ENCODE assay signal across 8 cellular contexts in the genomic region with DNA sequence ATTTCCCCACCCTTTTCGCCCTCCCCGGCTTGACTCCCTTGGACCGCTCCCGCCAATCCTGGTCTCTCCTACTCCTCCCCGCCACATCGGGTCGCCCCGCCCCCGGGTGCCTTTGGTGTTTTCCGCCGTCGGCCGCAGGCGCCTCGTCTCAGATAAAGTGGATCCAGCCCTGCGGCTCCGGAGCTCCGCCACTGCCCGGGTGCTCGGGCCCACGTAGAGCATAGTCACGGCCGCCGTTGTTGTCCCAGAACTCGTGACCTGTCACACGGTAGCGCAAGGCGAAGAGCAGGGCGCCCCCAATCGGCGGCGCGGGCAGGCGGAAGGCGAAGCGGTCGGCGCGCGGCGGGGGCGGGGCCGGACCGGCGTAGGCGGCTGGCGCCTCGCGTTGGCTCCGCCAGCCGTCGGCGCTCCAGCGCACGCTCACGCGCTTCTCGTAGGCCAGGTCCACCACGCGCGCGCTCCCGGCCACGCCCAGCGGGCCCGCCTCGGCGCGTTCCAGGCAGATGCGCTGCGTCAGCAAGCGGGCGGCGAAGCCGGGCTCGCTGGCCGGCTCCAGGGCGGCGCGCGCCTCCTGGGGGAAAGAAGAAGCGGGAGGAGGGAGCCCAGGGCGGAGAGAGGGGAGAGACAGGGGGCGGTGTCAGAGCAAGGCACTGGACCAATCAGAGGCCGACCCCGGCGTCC. TPM values are rescaled to one million over a fixed set of nuclear protein-coding genes. Genes with fewer than 3 reads are reported as not detected.
DNase-seq lines count a peak whose midpoint lies in the region; ATAC-seq, FAIRE-seq and TF ChIP-seq lines count a peak whose summit lies in the region.

No MANE protein-coding gene starts in this region.

- FAIRE-seq in RCC 7860 (lab: Jason Lieb, UNC) = no peak

- H3K4me1 Mint-ChIP-seq in GM23338 (peaks cover 13% of the 10 kb centered on the region), nephron (peaks cover 33% of the 10 kb centered on the region)
- peaks cover 10% of the 10 kb centered on the region for H3K4me1 Mint-ChIP-seq in activated T-helper 17 cell treated with anti-CD3 and anti-CD28 coated beads, Interleukin-2, amount 50 U/mL, for 72 hours

- H4K20me1 ChIP-seq in GM23338 (replicated peaks; ENCODE audit: insufficient read depth) = peaks cover 8% of the 10 kb centered on the region

- H3K36me3 Mint-ChIP-seq in GM23338 (ENCODE audit: low read depth) (no peaks in the 10 kb centered on the region), nephron (ENCODE audit: low read depth) (no peaks in the 10 kb centered on the region)
- H3K36me3 Mint-ChIP-seq in activated T-helper 17 cell treated with anti-CD3 and anti-CD28 coated beads, Interleukin-2, amount 50 U/mL, for 72 hours (ENCODE audit: low read depth) = peaks cover 60% of the 10 kb centered on the region

- peak overlapping the region; percentile 97 for H3K4me2 ChIP-seq in GM23338

- H3K4me1 ChIP-seq in GM23338 (ENCODE audit: insufficient read depth) = peaks cover 19% of the 10 kb centered on the region

- peak; percentile 71 to 75 for TF ChIP-seq CTCF in GM23338 (conservative IDR thresholded peaks at IDR 0.05; ENCODE audit: low read depth in 2 of 2)
- TF ChIP-seq CTCF in nephron (IDR thresholded peaks at IDR 0.05; ENCODE audit: unreplicated experiment in 3 of 3) = peak; percentile 79 to 85 (median 82)

- H3K27me3 Mint-ChIP-seq in GM23338 (ENCODE audit: insufficient read depth, low read depth, poor library complexity) (peaks cover 54% of the 10 kb centered on the region), nephron (ENCODE audit: low read depth) (no peaks in the 10 kb centered on the region)
- peaks cover 6% of the 10 kb centered on the region for H3K27me3 Mint-ChIP-seq in activated T-helper 17 cell treated with anti-CD3 and anti-CD28 coated beads, Interleukin-2, amount 50 U/mL, for 72 hours

- no peak overlapping the region for H2AFZ ChIP-seq in GM23338

- H3K9me3 Mint-ChIP-seq in GM23338 (no peaks in the 10 kb centered on the region; the same call in 2 of the 3 replicates), nephron (no peaks in the 10 kb centered on the region)
- H3K9me3 Mint-ChIP-seq in activated T-helper 17 cell treated with anti-CD3 and anti-CD28 coated beads, Interleukin-2, amount 50 U/mL, for 72 hours = no peaks in the 10 kb centered on the region

- ATAC-seq in GM23338 = peak; percentile 83
- peak; percentile 81 for ATAC-seq in activated T-helper 17 cell treated with anti-CD3 and anti-CD28 coated beads, Interleukin-2, amount 50 U/mL, for 72 hours (replicated peaks)
- ATAC-seq in stimulated activated naive CD8-positive, alpha-beta T cell treated with anti-CD3 and anti-CD28 coated beads, Interleukin-15, Interleukin-2, amounts not matched to agents 100 U/mL and 50 U/mL, for 24 hours = peak; percentile 88

- no peaks in the 10 kb centered on the region for H3K79me2 ChIP-seq in GM23338 (replicated peaks; ENCODE audit: insufficient read depth)

- H3K27ac Mint-ChIP-seq in GM23338 (peak overlapping the region; percentile 97), nephron (peak overlapping the region; percentile 98 to 100 (median 100))
- H3K27ac Mint-ChIP-seq in activated T-helper 17 cell treated with anti-CD3 and anti-CD28 coated beads, Interleukin-2, amount 50 U/mL, for 72 hours = peak overlapping the region; percentile 93

- H3F3A ChIP-seq in GM23338 (replicated peaks; ENCODE audit: low read depth) = peaks cover 6% of the 10 kb centered on the region; the same call in 1 of the 2 replicates

- H3K4me3 Mint-ChIP-seq in GM23338 (peak overlapping the region; percentile 94), nephron (peak overlapping the region; percentile 98 to 99 (median 98))
- H3K4me3 Mint-ChIP-seq in activated T-helper 17 cell treated with anti-CD3 and anti-CD28 coated beads, Interleukin-2, amount 50 U/mL, for 72 hours = peak overlapping the region; percentile 96

- DNase-seq in EL = peak; percentile 99
- peak; percentile 97 for DNase-seq in GM23338 (ENCODE audit: low spot score)
- peak; percentile 94 to 96 for DNase-seq in Kasumi-1 (lab: John Stamatoyannopoulos, UW)
- DNase-seq in RCC 7860 (ENCODE audit: low spot score) = peak; percentile 81
- peak; percentile 97 for DNase-seq in fibroblast of peridontal ligament (ENCODE audit: extremely low read depth)
- peak; percentile 98 for DNase-seq in stimulated activated naive CD8-positive, alpha-beta T cell treated with anti-CD3 and anti-CD28 coated beads, Interleukin-15, Interleukin-2, amounts not matched to agents 100 U/mL and 50 U/mL, for 24 hours

- no peaks in the 10 kb centered on the region for H3K9me2 ChIP-seq in GM23338 (ENCODE audit: insufficient read depth)

- H3K4me3 ChIP-seq in GM23338 = peak overlapping the region; percentile 90

- H3K36me3 ChIP-seq in GM23338 (ENCODE audit: insufficient read depth) = no peaks in the 10 kb centered on the region

- peaks cover 71% of the 10 kb centered on the region for H3K27me3 ChIP-seq in GM23338 (ENCODE audit: insufficient read depth)

- peak overlapping the region; percentile 92; the same call in 1 of the 2 replicates for H3K27ac ChIP-seq in GM23338 (ENCODE audit: low read depth)

TF ChIP-seq in GM23338, 12 proteins besides CTCF, POLR2A, EP300 and RAD21:
- TF ChIP-seq NANOG (IDR thresholded peaks at IDR 0.05; ENCODE audit: borderline replicate concordance) (no peak), CREB1 (CRISPR knock-in tag; IDR thresholded peaks at IDR 0.05; ENCODE audit: low read depth) (peak; percentile 77; the same call in 1 of the 2 replicates)
TF ChIP-seq in GM23338: peak in this region for 1.

RNA-seq across cellular contexts. Expression of gene PPP1R3E, which starts 1.2 kb away (rescaled TPM):
- 0.66 and 2.3 TPM in 2 replicates for total RNA-seq in GM23338 (2014; rRNA removed; shearing (Covaris generic))
- polyA plus RNA-seq in GM23338 (2016; fragmentation: Nextera tagmentation; extraction: Ambion mirVana) = 1.8 and 2.5 TPM in 2 replicates
- total RNA-seq in activated T-helper 17 cell treated with anti-CD3 and anti-CD28 coated beads, Interleukin-2, amount 50 U/mL, for 72 hours = 10 to 100 TPM; 21.1 to 68.8 TPM

RNA-seq across cellular contexts. Expression of gene BCL2L2, which starts 5.2 kb away (rescaled TPM):
- 11.0 and 12.3 TPM in 2 replicates for total RNA-seq in GM23338 (2014; rRNA removed; shearing (Covaris generic))
- polyA plus RNA-seq in GM23338 (2016; fragmentation: Nextera tagmentation; extraction: Ambion mirVana) = 3.5 and 3.6 TPM in 2 replicates
- 1 to 10 TPM; 1.2 to 2.9 TPM for total RNA-seq in activated T-helper 17 cell treated with anti-CD3 and anti-CD28 coated beads, Interleukin-2, amount 50 U/mL, for 72 hours

RNA-seq across cellular contexts. Expression of gene HOMEZ, which starts 15.5 kb away (rescaled TPM):
- total RNA-seq in GM23338 (2014; rRNA removed; shearing (Covaris generic)) = 4.5 and 5.3 TPM in 2 replicates
- 7.9 and 8.4 TPM in 2 replicates for polyA plus RNA-seq in GM23338 (2016; fragmentation: Nextera tagmentation; extraction: Ambion mirVana)
- total RNA-seq in activated T-helper 17 cell treated with anti-CD3 and anti-CD28 coated beads, Interleukin-2, amount 50 U/mL, for 72 hours = 10 to 100 TPM in 1 of 2 donors, 1 to 10 TPM in 1; 8.4 to 10.3 TPM

RNA-seq across cellular contexts. Expression of gene PABPN1, which starts 19.8 kb away (rescaled TPM):
- total RNA-seq in GM23338 (2014; rRNA removed; shearing (Covaris generic)) = 110 and 116 TPM in 2 replicates
- polyA plus RNA-seq in GM23338 (2016; fragmentation: Nextera tagmentation; extraction: Ambion mirVana) = 342 and 384 TPM in 2 replicates
- total RNA-seq in activated T-helper 17 cell treated with anti-CD3 and anti-CD28 coated beads, Interleukin-2, amount 50 U/mL, for 72 hours = 100 to 1,000 TPM; 163 to 239 TPM

RNA-seq across cellular contexts. Expression of gene SLC22A17, which starts 51.3 kb away (rescaled TPM):
- 52.6 and 56.6 TPM in 2 replicates for total RNA-seq in GM23338 (2014; rRNA removed; shearing (Covaris generic))
- polyA plus RNA-seq in GM23338 (2016; fragmentation: Nextera tagmentation; extraction: Ambion mirVana) = 28.6 and 29.5 TPM in 2 replicates
- total RNA-seq in activated T-helper 17 cell treated with anti-CD3 and anti-CD28 coated beads, Interleukin-2, amount 50 U/mL, for 72 hours = 1 to 10 TPM; 2.2 to 3.0 TPM

Comparison
In these comparisons a context has a peak if more than half of its experiments do, and no peak if none do; other contexts are left out.
1. Peak in every context shown above with its lines: DNase-seq, ATAC-seq, H3K4me3 ChIP-seq and H3K27ac ChIP-seq.